ENCODE assay signal across 2 cellular contexts in genomic region chr14:64540208-64541202, GRCh38.
TF ChIP-seq lines count a peak whose summit lies in the region.

Gene HSPA2 (plus strand): TSS chr14:64540741. CDS start chr14:64540850, 109 bp downstream.

TF ChIP-seq in A549, 52 proteins besides CTCF, POLR2A, EP300 and RAD21 (continued from another document and continues in another):
- TF ChIP-seq, protein P1, sequence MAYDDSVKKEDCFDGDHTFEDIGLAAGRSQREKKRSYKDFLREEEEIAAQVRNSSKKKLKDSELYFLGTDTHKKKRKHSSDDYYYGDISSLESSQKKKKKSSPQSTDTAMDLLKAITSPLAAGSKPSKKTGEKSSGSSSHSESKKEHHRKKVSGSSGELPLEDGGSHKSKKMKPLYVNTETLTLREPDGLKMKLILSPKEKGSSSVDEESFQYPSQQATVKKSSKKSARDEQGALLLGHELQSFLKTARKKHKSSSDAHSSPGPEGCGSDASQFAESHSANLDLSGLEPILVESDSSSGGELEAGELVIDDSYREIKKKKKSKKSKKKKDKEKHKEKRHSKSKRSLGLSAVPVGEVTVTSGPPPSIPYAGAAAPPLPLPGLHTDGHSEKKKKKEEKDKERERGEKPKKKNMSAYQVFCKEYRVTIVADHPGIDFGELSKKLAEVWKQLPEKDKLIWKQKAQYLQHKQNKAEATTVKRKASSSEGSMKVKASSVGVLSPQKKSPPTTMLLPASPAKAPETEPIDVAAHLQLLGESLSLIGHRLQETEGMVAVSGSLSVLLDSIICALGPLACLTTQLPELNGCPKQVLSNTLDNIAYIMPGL (CRISPR knock-in tag; IDR thresholded peaks at IDR 0.05; ENCODE audit: borderline replicate concordance), result no peak
- TF ChIP-seq HOXB13 (CRISPR knock-in tag; IDR thresholded peaks at IDR 0.05; ENCODE audit: low read depth), result peak; percentile 89; the same call in 1 of the 2 replicates
- TF ChIP-seq PHF8 (IDR thresholded peaks at IDR 0.05; ENCODE audit: borderline replicate concordance, low read depth), result peak; percentile 94; the same call in 1 of the 2 replicates
- peak; percentile 9 for TF ChIP-seq CHD2 (IDR thresholded peaks at IDR 0.05; ENCODE audit: low read length, partially characterized antibody)
- peak; percentile 93 for TF ChIP-seq SMC3 (IDR thresholded peaks at IDR 0.05)
- no peak for TF ChIP-seq ZC3H11A (IDR thresholded peaks at IDR 0.05)
- no peak for TF ChIP-seq NPAS2 (CRISPR knock-in tag; IDR thresholded peaks at IDR 0.05; ENCODE audit: borderline replicate concordance)
- TF ChIP-seq PBX3 (IDR thresholded peaks at IDR 0.05), result peak; percentile 99
- no peak for TF ChIP-seq RNF2 (IDR thresholded peaks at IDR 0.05; ENCODE audit: borderline replicate concordance, low read depth)
- peak; percentile 48; the same call in 1 of the 2 replicates for TF ChIP-seq MYC (IDR thresholded peaks at IDR 0.05; ENCODE audit: borderline replicate concordance, low read length)
- peak; percentile 97 for TF ChIP-seq BCL3 (IDR thresholded peaks at IDR 0.05)
- TF ChIP-seq FOSB (CRISPR knock-in tag; IDR thresholded peaks at IDR 0.05), result 0 out of 2 replicates have a peak, but pooled peaks have one; percentile 35
- TF ChIP-seq BHLHE40 (IDR thresholded peaks at IDR 0.05; ENCODE audit: low read depth, low read length), result peak; percentile 67
- TF ChIP-seq FOXS1 (CRISPR knock-in tag; IDR thresholded peaks at IDR 0.05), result 0 out of 2 replicates have a peak, but pooled peaks have one; percentile 18
- TF ChIP-seq TP53 (CRISPR knock-in tag; IDR thresholded peaks at IDR 0.05), result peak; percentile 49; the same call in 1 of the 2 replicates
- TF ChIP-seq, protein P2, sequence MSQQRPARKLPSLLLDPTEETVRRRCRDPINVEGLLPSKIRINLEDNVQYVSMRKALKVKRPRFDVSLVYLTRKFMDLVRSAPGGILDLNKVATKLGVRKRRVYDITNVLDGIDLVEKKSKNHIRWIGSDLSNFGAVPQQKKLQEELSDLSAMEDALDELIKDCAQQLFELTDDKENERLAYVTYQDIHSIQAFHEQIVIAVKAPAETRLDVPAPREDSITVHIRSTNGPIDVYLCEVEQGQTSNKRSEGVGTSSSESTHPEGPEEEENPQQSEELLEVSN (IDR thresholded peaks at IDR 0.05; ENCODE audit: borderline replicate concordance, low read depth), result peak; percentile 89
- no peak for TF ChIP-seq CBX2 (IDR thresholded peaks at IDR 0.05; ENCODE audit: borderline replicate concordance, low read depth)
- no peak for TF ChIP-seq ELK1 (IDR thresholded peaks at IDR 0.05; ENCODE audit: low read depth, low read length)
- TF ChIP-seq, protein P3, sequence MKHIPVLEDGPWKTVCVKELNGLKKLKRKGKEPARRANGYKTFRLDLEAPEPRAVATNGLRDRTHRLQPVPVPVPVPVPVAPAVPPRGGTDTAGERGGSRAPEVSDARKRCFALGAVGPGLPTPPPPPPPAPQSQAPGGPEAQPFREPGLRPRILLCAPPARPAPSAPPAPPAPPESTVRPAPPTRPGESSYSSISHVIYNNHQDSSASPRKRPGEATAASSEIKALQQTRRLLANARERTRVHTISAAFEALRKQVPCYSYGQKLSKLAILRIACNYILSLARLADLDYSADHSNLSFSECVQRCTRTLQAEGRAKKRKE (CRISPR knock-in tag; IDR thresholded peaks at IDR 0.05; ENCODE audit: low read depth), result peak; percentile 77; the same call in 1 of the 2 replicates
- no peak for TF ChIP-seq ZSCAN20 (CRISPR knock-in tag; IDR thresholded peaks at IDR 0.05)
- TF ChIP-seq TFCP2L1 (CRISPR knock-in tag; IDR thresholded peaks at IDR 0.05), result peak; percentile 77; the same call in 1 of the 2 replicates
- peak; percentile 85 to 90 for TF ChIP-seq JUN (IDR thresholded peaks at IDR 0.05)
- peak; percentile 58; the same call in 1 of the 2 replicates for TF ChIP-seq HOXB5 (CRISPR knock-in tag; IDR thresholded peaks at IDR 0.05)
- TF ChIP-seq, protein P4, sequence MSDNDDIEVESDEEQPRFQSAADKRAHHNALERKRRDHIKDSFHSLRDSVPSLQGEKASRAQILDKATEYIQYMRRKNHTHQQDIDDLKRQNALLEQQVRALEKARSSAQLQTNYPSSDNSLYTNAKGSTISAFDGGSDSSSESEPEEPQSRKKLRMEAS (IDR thresholded peaks at IDR 0.05), result peak; percentile 67
- no peak for TF ChIP-seq USF2 (IDR thresholded peaks at IDR 0.05)

TF ChIP-seq in HepG2, 621 proteins besides CTCF, POLR2A, EP300 and RAD21 (continued from another document and continues in another):
- TF ChIP-seq ZBTB14 (CRISPR knock-in tag; IDR thresholded peaks at IDR 0.05), result peak; percentile 100
- peak; percentile 28; the same call in 1 of the 2 replicates for TF ChIP-seq HDAC2 (CRISPR knock-in tag; IDR thresholded peaks at IDR 0.05)
- no peak for TF ChIP-seq SMARCE1 (IDR thresholded peaks at IDR 0.05; ENCODE audit: borderline replicate concordance)
- TF ChIP-seq SP1 (IDR thresholded peaks at IDR 0.05), result no peak
- peak; percentile 83 for TF ChIP-seq SP1 (CRISPR knock-in tag; IDR thresholded peaks at IDR 0.05)
- TF ChIP-seq ZNF280D (CRISPR knock-in tag; IDR thresholded peaks at IDR 0.05), result no peak
- TF ChIP-seq ZNF503 (CRISPR knock-in tag; IDR thresholded peaks at IDR 0.05), result 0 out of 2 replicates have a peak, but pooled peaks have one; percentile 12
- peak; percentile 87 for TF ChIP-seq POGZ (CRISPR knock-in tag; IDR thresholded peaks at IDR 0.05)
- no peak for TF ChIP-seq PAWR (CRISPR knock-in tag; IDR thresholded peaks at IDR 0.05; ENCODE audit: borderline replicate concordance)
- no peak for TF ChIP-seq ZNF280B (CRISPR knock-in tag; IDR thresholded peaks at IDR 0.05; ENCODE audit: borderline replicate concordance)
- peak; percentile 68 for TF ChIP-seq ARNT2 (CRISPR knock-in tag; IDR thresholded peaks at IDR 0.05; ENCODE audit: low read depth)
- TF ChIP-seq RBFOX2 (IDR thresholded peaks at IDR 0.05; ENCODE audit: low read depth, low read length), result peak; percentile 37; the same call in 1 of the 2 replicates
- TF ChIP-seq KAT8 (CRISPR knock-in tag; IDR thresholded peaks at IDR 0.05), result peak; percentile 42
- TF ChIP-seq, protein P5, sequence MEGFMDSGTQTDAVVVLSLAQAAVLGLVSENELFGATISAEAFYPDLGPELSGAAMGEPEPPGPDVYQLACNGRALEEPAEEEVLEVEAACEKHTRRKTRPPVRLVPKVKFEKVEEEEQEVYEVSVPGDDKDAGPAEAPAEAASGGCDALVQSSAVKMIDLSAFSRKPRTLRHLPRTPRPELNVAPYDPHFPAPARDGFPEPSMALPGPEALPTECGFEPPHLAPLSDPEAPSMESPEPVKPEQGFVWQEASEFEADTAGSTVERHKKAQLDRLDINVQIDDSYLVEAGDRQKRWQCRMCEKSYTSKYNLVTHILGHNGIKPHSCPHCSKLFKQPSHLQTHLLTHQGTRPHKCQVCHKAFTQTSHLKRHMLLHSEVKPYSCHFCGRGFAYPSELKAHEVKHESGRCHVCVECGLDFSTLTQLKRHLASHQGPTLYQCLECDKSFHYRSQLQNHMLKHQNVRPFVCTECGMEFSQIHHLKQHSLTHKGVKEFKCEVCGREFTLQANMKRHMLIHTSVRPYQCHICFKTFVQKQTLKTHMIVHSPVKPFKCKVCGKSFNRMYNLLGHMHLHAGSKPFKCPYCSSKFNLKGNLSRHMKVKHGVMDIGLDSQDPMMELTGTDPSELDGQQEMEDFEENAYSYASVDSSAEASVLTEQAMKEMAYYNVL (CRISPR knock-in tag; IDR thresholded peaks at IDR 0.05; ENCODE audit: borderline replicate concordance), result peak; percentile 30; the same call in 1 of the 2 replicates
- TF ChIP-seq ZNF614 (CRISPR knock-in tag; IDR thresholded peaks at IDR 0.05; ENCODE audit: borderline replicate concordance), result peak; percentile 64; the same call in 1 of the 2 replicates
- TF ChIP-seq, protein P6, sequence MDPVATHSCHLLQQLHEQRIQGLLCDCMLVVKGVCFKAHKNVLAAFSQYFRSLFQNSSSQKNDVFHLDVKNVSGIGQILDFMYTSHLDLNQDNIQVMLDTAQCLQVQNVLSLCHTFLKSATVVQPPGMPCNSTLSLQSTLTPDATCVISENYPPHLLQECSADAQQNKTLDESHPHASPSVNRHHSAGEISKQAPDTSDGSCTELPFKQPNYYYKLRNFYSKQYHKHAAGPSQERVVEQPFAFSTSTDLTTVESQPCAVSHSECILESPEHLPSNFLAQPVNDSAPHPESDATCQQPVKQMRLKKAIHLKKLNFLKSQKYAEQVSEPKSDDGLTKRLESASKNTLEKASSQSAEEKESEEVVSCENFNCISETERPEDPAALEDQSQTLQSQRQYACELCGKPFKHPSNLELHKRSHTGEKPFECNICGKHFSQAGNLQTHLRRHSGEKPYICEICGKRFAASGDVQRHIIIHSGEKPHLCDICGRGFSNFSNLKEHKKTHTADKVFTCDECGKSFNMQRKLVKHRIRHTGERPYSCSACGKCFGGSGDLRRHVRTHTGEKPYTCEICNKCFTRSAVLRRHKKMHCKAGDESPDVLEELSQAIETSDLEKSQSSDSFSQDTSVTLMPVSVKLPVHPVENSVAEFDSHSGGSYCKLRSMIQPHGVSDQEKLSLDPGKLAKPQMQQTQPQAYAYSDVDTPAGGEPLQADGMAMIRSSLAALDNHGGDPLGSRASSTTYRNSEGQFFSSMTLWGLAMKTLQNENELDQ (CRISPR knock-in tag; IDR thresholded peaks at IDR 0.05; ENCODE audit: borderline replicate concordance), result no peak
- TF ChIP-seq HNRNPLL (IDR thresholded peaks at IDR 0.05; ENCODE audit: low read depth, low read length, poor library complexity, severe bottlenecking), result peak; percentile 81
- 0 out of 2 replicates have a peak, but pooled peaks have one; percentile 41 for TF ChIP-seq RNF2 (conservative IDR thresholded peaks at IDR 0.05; ENCODE audit: low read depth)
- TF ChIP-seq AGO2 (optimal IDR thresholded peaks at IDR 0.05; ENCODE audit: low read depth, low read length), result no peak
- TF ChIP-seq, protein P7, sequence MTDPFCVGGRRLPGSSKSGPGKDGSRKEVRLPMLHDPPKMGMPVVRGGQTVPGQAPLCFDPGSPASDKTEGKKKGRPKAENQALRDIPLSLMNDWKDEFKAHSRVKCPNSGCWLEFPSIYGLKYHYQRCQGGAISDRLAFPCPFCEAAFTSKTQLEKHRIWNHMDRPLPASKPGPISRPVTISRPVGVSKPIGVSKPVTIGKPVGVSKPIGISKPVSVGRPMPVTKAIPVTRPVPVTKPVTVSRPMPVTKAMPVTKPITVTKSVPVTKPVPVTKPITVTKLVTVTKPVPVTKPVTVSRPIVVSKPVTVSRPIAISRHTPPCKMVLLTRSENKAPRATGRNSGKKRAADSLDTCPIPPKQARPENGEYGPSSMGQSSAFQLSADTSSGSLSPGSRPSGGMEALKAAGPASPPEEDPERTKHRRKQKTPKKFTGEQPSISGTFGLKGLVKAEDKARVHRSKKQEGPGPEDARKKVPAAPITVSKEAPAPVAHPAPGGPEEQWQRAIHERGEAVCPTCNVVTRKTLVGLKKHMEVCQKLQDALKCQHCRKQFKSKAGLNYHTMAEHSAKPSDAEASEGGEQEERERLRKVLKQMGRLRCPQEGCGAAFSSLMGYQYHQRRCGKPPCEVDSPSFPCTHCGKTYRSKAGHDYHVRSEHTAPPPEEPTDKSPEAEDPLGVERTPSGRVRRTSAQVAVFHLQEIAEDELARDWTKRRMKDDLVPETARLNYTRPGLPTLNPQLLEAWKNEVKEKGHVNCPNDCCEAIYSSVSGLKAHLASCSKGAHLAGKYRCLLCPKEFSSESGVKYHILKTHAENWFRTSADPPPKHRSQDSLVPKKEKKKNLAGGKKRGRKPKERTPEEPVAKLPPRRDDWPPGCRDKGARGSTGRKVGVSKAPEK (CRISPR knock-in tag; IDR thresholded peaks at IDR 0.05; ENCODE audit: borderline replicate concordance), result no peak
- TF ChIP-seq GATAD2A (CRISPR knock-in tag; IDR thresholded peaks at IDR 0.05), result peak; percentile 35; the same call in 1 of the 2 replicates
- TF ChIP-seq ZNF335 (CRISPR knock-in tag; IDR thresholded peaks at IDR 0.05), result no peak
- peak; percentile 82 for TF ChIP-seq BHLHE40 (IDR thresholded peaks at IDR 0.05; ENCODE audit: low read length)
